ENCODE assay signal across 8 cellular contexts in the genomic region with DNA sequence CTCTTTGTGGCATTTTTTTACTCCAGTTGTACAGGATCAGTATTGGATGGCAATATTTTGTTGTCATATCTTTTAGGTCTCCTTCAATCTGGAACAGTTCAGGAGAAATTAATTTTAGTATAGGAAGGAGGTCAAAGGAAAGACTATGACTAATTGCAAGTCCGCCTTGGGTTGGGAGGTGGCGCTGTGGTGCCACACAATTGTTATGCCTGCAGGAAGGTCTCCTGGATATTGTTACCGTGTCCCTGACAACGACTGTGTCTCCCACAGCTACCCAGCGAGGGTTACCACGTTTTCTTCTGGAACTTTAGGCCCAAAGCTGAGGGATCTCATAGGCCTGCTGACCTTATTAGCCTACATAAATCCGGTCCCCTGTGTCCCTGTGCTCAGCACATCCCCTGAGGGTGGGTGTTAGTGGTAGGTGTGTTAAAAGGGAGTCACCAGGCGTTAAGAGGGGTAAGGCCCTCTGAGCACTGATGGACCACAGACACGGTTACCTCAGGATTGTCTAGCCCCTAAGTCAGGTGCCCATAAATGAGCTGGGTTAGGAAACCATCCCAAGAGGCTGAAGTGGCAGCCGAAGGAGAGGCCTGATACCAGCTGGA. TPM values are rescaled to one million over a fixed set of nuclear protein-coding genes. Genes with fewer than 3 reads are reported as not detected.
A peak's percentile ranks its signal among the peaks of the same experiment; 100 is the strongest.
DNase-seq lines count a peak whose midpoint lies in the region; ATAC-seq and TF ChIP-seq lines count a peak whose summit lies in the region.

No MANE protein-coding gene starts in this region.

- H3K4me1 ChIP-seq in right lobe of liver: no peaks in the 10 kb centered on the region

- H3K9me3 ChIP-seq in right lobe of liver: no peaks in the 10 kb centered on the region

- H3K36me3 ChIP-seq in right lobe of liver: no peaks in the 10 kb centered on the region

- TF ChIP-seq CTCF in GM10248 (IDR thresholded peaks at IDR 0.05; ENCODE audit: control extremely low read depth, extremely low read depth, low read depth, missing control alignments) (peak; percentile 73), choroid plexus epithelial cell (conservative IDR thresholded peaks at IDR 0.05; ENCODE audit: low read depth, low read length) (peak; percentile 91), right lobe of liver (IDR thresholded peaks at IDR 0.05) (peak; percentile 55 to 71 (median 62))

- H3K27ac ChIP-seq in right lobe of liver: no peak overlapping the region

- H3K4me3 ChIP-seq in choroid plexus epithelial cell (ENCODE audit: low read depth, low read length) (no peak overlapping the region), right lobe of liver (no peak overlapping the region)

- no peaks in the 10 kb centered on the region for H3K27me3 ChIP-seq in right lobe of liver

- WGBS in right lobe of liver (ENCODE audit: insufficient coverage, low coverage, low lambda C conversion rate, missing lambda C conversion rate): 23% methylated on average over 8 of the region's 10 CpGs

- POLR2A ChIA-PET in GM10248 (lab: Yijun Ruan, JAX): no interaction called here

- CTCF ChIA-PET in GM10248 (lab: Yijun Ruan, JAX): interaction anchor here (0.7 to 9.5 kb wide), 59 partner anchors 9 to 1089 kb away, joined by 3 to 134 read pairs (median 4); no protein-coding TSS in a partner anchor

- intact Hi-C loops in right lobe of liver (cut with DNase I): loop anchor here in 1 of 2 donors (10.0 kb wide), 1 partner anchor 363 kb away; no protein-coding TSS in a partner anchor

- DNase-seq in GM10248 (ENCODE audit: extremely low spot score): peak; percentile 43
- peak; percentile 67 for DNase-seq in NCI-H2171 treated with DMSO at 0.1 percent for 48 hours (lab: John Stamatoyannopoulos, UW)
- peak; percentile 16 for DNase-seq in activated CD4-positive, alpha-beta T cell treated with anti-CD3 and anti-CD28 coated beads for 1 hour
- DNase-seq in choroid plexus epithelial cell (ENCODE audit: low read depth): peak; percentile 85
- DNase-seq in right lobe of liver: peak; percentile 50 to 58 (median 56)
- peak in 2 of 3 experiments; percentile 12 to 13 for DNase-seq in stimulated activated CD4-positive, alpha-beta T cell treated with anti-CD3 and anti-CD28 coated beads, TNF-alpha, amount 100 ng/mL, for 4 hours (ENCODE audit: low read depth in 3 of 3)

- no peak for TF ChIP-seq POLR2A in right lobe of liver (IDR thresholded peaks at IDR 0.05)

- ATAC-seq in HG02798 (IDR thresholded peaks at IDR 0.05; ENCODE audit: poor library complexity, unreplicated experiment) (peak; percentile 58), right lobe of liver (peak; percentile 60 to 79 (median 72)), GM18870 (IDR thresholded peaks at IDR 0.05; ENCODE audit: unreplicated experiment) (no peak)

RNA-seq across cellular contexts. Expression of gene KCNAB1, which starts 31.5 kb away (rescaled TPM):
- 1 to 10 TPM in 2 of 6 experiments, under 1 TPM in 2, not detected in 2; 0.15 to 1.8 (median 0.64) TPM for total RNA-seq in right lobe of liver

Comparison
In these comparisons a context has a peak if more than half of its experiments do, and no peak if none do; other contexts are left out.
1. DNase-seq: peak in every context shown above with its lines; median percentile 85 in choroid plexus epithelial cell; 67 in NCI-H2171 treated with DMSO at 0.1 percent for 48 hours; 56 in right lobe of liver; 43 in GM10248; 16 in activated CD4-positive, alpha-beta T cell treated with anti-CD3 and anti-CD28 coated beads for 1 hour; 12 in stimulated activated CD4-positive, alpha-beta T cell treated with anti-CD3 and anti-CD28 coated beads, TNF-alpha, amount 100 ng/mL, for 4 hours.